ENCODE assay signal across 11 cellular contexts in the genomic region with DNA sequence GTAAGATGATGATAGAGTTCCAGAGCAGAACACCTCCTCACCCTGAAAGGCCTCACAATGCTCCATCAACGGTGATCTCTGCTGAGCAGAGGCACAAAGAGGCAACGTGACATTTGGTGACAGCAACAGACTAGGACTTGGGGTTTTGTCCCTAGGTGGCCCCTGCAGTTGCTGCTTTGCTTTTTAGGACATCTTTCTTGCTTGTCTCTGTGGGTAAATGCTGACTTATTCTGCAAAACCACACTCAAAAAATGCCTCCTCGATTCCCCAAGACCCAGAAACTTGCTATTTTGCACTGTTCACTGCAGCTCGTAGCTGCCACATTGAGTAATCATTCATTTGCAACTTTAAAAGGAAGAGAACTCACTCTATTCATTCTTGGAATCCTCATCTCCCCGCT.
DNase-seq lines count a peak whose midpoint lies in the region; ATAC-seq and TF ChIP-seq lines count a peak whose summit lies in the region.
"Had no signal": no experiment of that assay in that cellular context is flagged by ENCODE, and none has a peak within 500 bp of the region (broad histone marks: within the 10 kb centered on the region; RNA-seq: fewer than 3 reads in every experiment).

No MANE protein-coding gene starts in this region.

- CTCF ChIA-PET in activated CD4-positive, alpha-beta memory T cell treated with anti-CD3 and anti-CD28 coated beads for 36 hours (lab: Charles Lee), result no interaction called here

- no peak overlapping the region for H2BK15ac ChIP-seq in mesenchymal stem cell (ENCODE audit: low read depth, poor library complexity, severe bottlenecking)

- no peak overlapping the region for H4K91ac ChIP-seq in mesenchymal stem cell (ENCODE audit: low read length)

- H3K4ac ChIP-seq in mesenchymal stem cell (ENCODE audit: low read depth in 1 of 2, low read length in 2 of 2), result no peak overlapping the region

- H2AK5ac ChIP-seq in mesenchymal stem cell (ENCODE audit: low read length, severe bottlenecking), result no peak overlapping the region

- H3K27ac Mint-ChIP-seq in activated CD4-positive, alpha-beta memory T cell treated with anti-CD3 and anti-CD28 coated beads for 36 hours, result peak overlapping the region; percentile 78
- H3K27ac Mint-ChIP-seq: endodermal cell had no signal

- peaks cover 6% of the 10 kb centered on the region for H3K27me3 Mint-ChIP-seq in activated CD4-positive, alpha-beta memory T cell treated with anti-CD3 and anti-CD28 coated beads for 36 hours

- no peak for TF ChIP-seq POLR2A in ovary (IDR thresholded peaks at IDR 0.05)

- no peak overlapping the region for H2BK5ac ChIP-seq in mesenchymal stem cell (ENCODE audit: low read depth, low read length, poor library complexity, severe bottlenecking)

- H3K14ac ChIP-seq in mesenchymal stem cell (ENCODE audit: low read length in 2 of 2), result no peak overlapping the region

- peak; percentile 16 for DNase-seq in stimulated activated CD4-positive, alpha-beta T cell treated with anti-CD3 and anti-CD28 coated beads, Interleukin-15, amount 100 ng/mL, for 24 hours
- no peak for DNase-seq in stimulated activated CD4-positive, alpha-beta T cell treated with anti-CD3 and anti-CD28 coated beads, Interleukin-12 subunit alpha, Interleukin-12 subunit beta, amount 100 ng/mL, for 4 hours
- DNase-seq in activated CD4-positive, alpha-beta memory T cell treated with anti-CD3 and anti-CD28 coated beads for 36 hours, result peak; percentile 68
- DNase-seq in mesenchymal stem cell, result no peak
- no peak for DNase-seq in SW 1271 (lab: John Stamatoyannopoulos, UW)
- no peak for DNase-seq in ovary
- DNase-seq: endodermal cell, heart right ventricle, NCI-H2227 treated with DMSO at 0.1 percent for 48 hours had no signal

- no peak overlapping the region for H3K4me2 ChIP-seq in mesenchymal stem cell (ENCODE audit: low read length, poor library complexity, severe bottlenecking)

- POLR2A ChIA-PET in activated CD4-positive, alpha-beta memory T cell treated with anti-CD3 and anti-CD28 coated beads for 36 hours (lab: Charles Lee), result no interaction called here

- TF ChIP-seq CTCF in ovary (IDR thresholded peaks at IDR 0.05), result no peak

- TF ChIP-seq EP300 in ovary (IDR thresholded peaks at IDR 0.05), result no peak

- intact Hi-C loops in activated CD4-positive, alpha-beta memory T cell treated with anti-CD3 and anti-CD28 coated beads for 36 hours (cut with micrococcal nuclease), result loop anchor here (1.0 to 5.0 kb wide), 6 partner anchors 46 to 339 kb away; no protein-coding TSS in a partner anchor
- intact Hi-C loops in ovary (cut with DNase I), result no loop called here

- no peak overlapping the region for H2BK12ac ChIP-seq in mesenchymal stem cell (ENCODE audit: low read length in 2 of 2)

- H3K9me3 Mint-ChIP-seq in activated CD4-positive, alpha-beta memory T cell treated with anti-CD3 and anti-CD28 coated beads for 36 hours, result no peaks in the 10 kb centered on the region
- H3K9me3 Mint-ChIP-seq: endodermal cell had no signal

- no peak overlapping the region for H3K18ac ChIP-seq in mesenchymal stem cell (ENCODE audit: low read depth in 1 of 2, low read length in 2 of 2)

- peaks cover 4 to 24% of the 10 kb centered on the region in 2 experiments for H3K27me3 ChIP-seq in mesenchymal stem cell (ENCODE audit: control insufficient read depth in 1 of 2, insufficient read depth in 1 of 2, low read length in 2 of 2)
- no peaks in the 10 kb centered on the region for H3K27me3 ChIP-seq in ovary
- H3K27me3 ChIP-seq: heart right ventricle had no signal

- H2AFZ ChIP-seq in mesenchymal stem cell (ENCODE audit: low read depth, low read length), result no peak overlapping the region

- 60% methylated on average over 4 of the region's 5 CpGs for WGBS in mesenchymal stem cell
- 71 to 87% (median 82%) methylated on average over 5 of the region's 5 CpGs for WGBS in ovary, 3 donors

- ATAC-seq in HG02759 (IDR thresholded peaks at IDR 0.05; ENCODE audit: unreplicated experiment) (peak; percentile 46), HG03097 (IDR thresholded peaks at IDR 0.05; ENCODE audit: low FRiP score, unreplicated experiment) (no peak)
- ATAC-seq: heart right ventricle had no signal

- no peaks in the 10 kb centered on the region for H3K36me3 Mint-ChIP-seq in activated CD4-positive, alpha-beta memory T cell treated with anti-CD3 and anti-CD28 coated beads for 36 hours

- no peaks in the 10 kb centered on the region for H3K36me3 ChIP-seq in mesenchymal stem cell (ENCODE audit: control insufficient read depth in 1 of 2, insufficient read depth in 2 of 2, low read depth in 1 of 2, low read length in 2 of 2)
- no peaks in the 10 kb centered on the region for H3K36me3 ChIP-seq in ovary
- H3K36me3 ChIP-seq: heart right ventricle had no signal

- H3K23ac ChIP-seq in mesenchymal stem cell (ENCODE audit: low read length in 2 of 2), result no peak overlapping the region

- no peaks in the 10 kb centered on the region for H3K79me1 ChIP-seq in mesenchymal stem cell (replicated peaks; ENCODE audit: low read length, poor library complexity, severe bottlenecking)

- H3K4me3 ChIP-seq in mesenchymal stem cell (ENCODE audit: insufficient read depth in 1 of 2, low read depth in 1 of 2, low read length in 2 of 2) (no peak overlapping the region), ovary (no peak overlapping the region)

- no peak overlapping the region for H4K8ac ChIP-seq in mesenchymal stem cell (ENCODE audit: low read length)

- H3K9ac ChIP-seq in mesenchymal stem cell (ENCODE audit: low read length), result no peak overlapping the region

- H3K4me1 ChIP-seq in mesenchymal stem cell (ENCODE audit: control insufficient read depth, insufficient read depth, low read depth, low read length), result no peaks in the 10 kb centered on the region
- no peaks in the 10 kb centered on the region for H3K4me1 ChIP-seq in ovary (ENCODE audit: insufficient read depth)

- no peak overlapping the region for H3K4me3 Mint-ChIP-seq in activated CD4-positive, alpha-beta memory T cell treated with anti-CD3 and anti-CD28 coated beads for 36 hours
- H3K4me3 Mint-ChIP-seq: endodermal cell had no signal

- peaks cover 40% of the 10 kb centered on the region for H3K4me1 Mint-ChIP-seq in activated CD4-positive, alpha-beta memory T cell treated with anti-CD3 and anti-CD28 coated beads for 36 hours (ENCODE audit: low read depth)
- H3K4me1 Mint-ChIP-seq: endodermal cell had no signal

- no peak overlapping the region for H3K27ac ChIP-seq in mesenchymal stem cell (ENCODE audit: low read length, poor library complexity, severe bottlenecking)
- no peak overlapping the region for H3K27ac ChIP-seq in ovary

- H2BK120ac ChIP-seq in mesenchymal stem cell (ENCODE audit: low read depth, low read length), result no peak overlapping the region

- no peaks in the 10 kb centered on the region for H3K9me3 ChIP-seq in mesenchymal stem cell (ENCODE audit: control insufficient read depth, low read length)
- H3K9me3 ChIP-seq in ovary, result no peaks in the 10 kb centered on the region
- H3K9me3 ChIP-seq: heart right ventricle had no signal

Comparison
In these comparisons a context has a peak if more than half of its experiments do, and no peak if none do; other contexts are left out.
1. DNase-seq: peak in stimulated activated CD4-positive, alpha-beta T cell treated with anti-CD3 and anti-CD28 coated beads, Interleukin-15, amount 100 ng/mL, for 24 hours (single experiment) and activated CD4-positive, alpha-beta memory T cell treated with anti-CD3 and anti-CD28 coated beads for 36 hours (single experiment); none in stimulated activated CD4-positive, alpha-beta T cell treated with anti-CD3 and anti-CD28 coated beads, Interleukin-12 subunit alpha, Interleukin-12 subunit beta, amount 100 ng/mL, for 4 hours (single experiment), mesenchymal stem cell (single experiment), SW 1271 (0 of 2) and ovary (0 of 5).